ENCODE assay signal across 21 cellular contexts in genomic region chr9:111231801-111232580, GRCh38.
DNase-seq lines count a peak whose midpoint lies in the region; ATAC-seq, FAIRE-seq and TF ChIP-seq lines count a peak whose summit lies in the region.
"Had no signal": no experiment of that assay in that cellular context is flagged by ENCODE, and none has a peak within 500 bp of the region (broad histone marks: within the 10 kb centered on the region; RNA-seq: fewer than 3 reads in every experiment).

No MANE protein-coding gene starts in this region.

- no peak overlapping the region for H3K4me3 Mint-ChIP-seq in Caco-2 (ENCODE audit: unreplicated experiment)
- H3K4me3 Mint-ChIP-seq in GM23338: no peak overlapping the region
- H3K4me3 Mint-ChIP-seq in astrocyte (ENCODE audit: unreplicated experiment): no peak overlapping the region
- H3K4me3 Mint-ChIP-seq: CD4-positive, CD25-positive, alpha-beta regulatory T cell; T-helper 1 cell treated with Interleukin-12 subunit alpha and Interleukin-12 subunit beta and Interleukin-4 antibody, amounts not matched to agents 30 μg/mL and 1 μg/mL, for 36 hours had no signal

- H3K27ac Mint-ChIP-seq in Caco-2 (ENCODE audit: unreplicated experiment): no peak overlapping the region
- H3K27ac Mint-ChIP-seq in GM23338: no peak overlapping the region; the same call in 1 of the 2 replicates
- H3K27ac Mint-ChIP-seq in astrocyte (ENCODE audit: unreplicated experiment): no peak overlapping the region
- H3K27ac Mint-ChIP-seq: CD4-positive, CD25-positive, alpha-beta regulatory T cell; T-helper 1 cell treated with Interleukin-12 subunit alpha and Interleukin-12 subunit beta and Interleukin-4 antibody, amounts not matched to agents 30 μg/mL and 1 μg/mL, for 36 hours had no signal

- H3F3A ChIP-seq in GM23338 (replicated peaks; ENCODE audit: low read depth): no peaks in the 10 kb centered on the region

- H3K4me2 ChIP-seq in GM23338 (0 out of 2 replicates have a peak overlapping the region, but pooled peaks have one; percentile 3), astrocyte (ENCODE audit: low read length) (no peak overlapping the region)

- H3K36me3 ChIP-seq in Caco-2 (ENCODE audit: control insufficient read depth, insufficient read depth, low read length) (no peaks in the 10 kb centered on the region), GM23338 (ENCODE audit: insufficient read depth) (no peaks in the 10 kb centered on the region), astrocyte (ENCODE audit: insufficient read depth, low read length) (no peaks in the 10 kb centered on the region), Peyer's patch (no peaks in the 10 kb centered on the region)
- H3K36me3 ChIP-seq: MG63 had no signal

- peak; percentile 56 for ATAC-seq in GM23338
- ATAC-seq: K562 had no signal

- H2AFZ ChIP-seq in GM23338 (no peak overlapping the region), astrocyte (ENCODE audit: low read depth, low read length) (no peak overlapping the region)

- intact Hi-C loops in Caco-2 (cut with micrococcal nuclease; ENCODE audit: unreplicated experiment): no loop called here

- H3K9ac ChIP-seq in astrocyte (ENCODE audit: low read length): no peak overlapping the region

- no TSS peak for BruUV-seq in Caco-2 (replicated peaks; lab: Mats Ljungman, UMichigan)

- H3K4me3 ChIP-seq in Caco-2 (ENCODE audit: low read depth, low read length) (no peak overlapping the region), GM23338 (no peak overlapping the region), astrocyte (ENCODE audit: insufficient read depth, low read depth, low read length) (no peak overlapping the region), Peyer's patch (no peak overlapping the region)
- H3K4me3 ChIP-seq: K562, MG63 had no signal

- no peaks in the 10 kb centered on the region for H3K27me3 Mint-ChIP-seq in Caco-2 (ENCODE audit: insufficient read depth, unreplicated experiment)
- peaks cover 5% of the 10 kb centered on the region for H3K27me3 Mint-ChIP-seq in GM23338 (ENCODE audit: insufficient read depth, low read depth, poor library complexity)
- H3K27me3 Mint-ChIP-seq in astrocyte (ENCODE audit: low read depth, unreplicated experiment): peaks cover 3% of the 10 kb centered on the region

- H3K9me3 Mint-ChIP-seq in Caco-2 (ENCODE audit: unreplicated experiment) (no peaks in the 10 kb centered on the region), GM23338 (no peaks in the 10 kb centered on the region), astrocyte (ENCODE audit: unreplicated experiment) (no peaks in the 10 kb centered on the region)
- H3K9me3 Mint-ChIP-seq: CD4-positive, CD25-positive, alpha-beta regulatory T cell; T-helper 1 cell treated with Interleukin-12 subunit alpha and Interleukin-12 subunit beta and Interleukin-4 antibody, amounts not matched to agents 30 μg/mL and 1 μg/mL, for 36 hours had no signal

- H4K20me1 ChIP-seq in GM23338 (replicated peaks; ENCODE audit: insufficient read depth) (no peaks in the 10 kb centered on the region), astrocyte (ENCODE audit: insufficient read depth, low read length) (no peaks in the 10 kb centered on the region)

- CTCF ChIA-PET in Caco-2 (lab: Charles Lee): no interaction called here

- no peaks in the 10 kb centered on the region for H3K79me2 ChIP-seq in GM23338 (replicated peaks; ENCODE audit: insufficient read depth)
- no peaks in the 10 kb centered on the region for H3K79me2 ChIP-seq in astrocyte (ENCODE audit: insufficient read depth, low read length)

- H3K9me3 ChIP-seq in Caco-2: no peaks in the 10 kb centered on the region
- H3K9me3 ChIP-seq in astrocyte (ENCODE audit: insufficient read depth, low read depth, low read length): no peaks in the 10 kb centered on the region
- H3K9me3 ChIP-seq in Peyer's patch: no peaks in the 10 kb centered on the region
- H3K9me3 ChIP-seq: MG63 had no signal

- H3K27me3 ChIP-seq in Caco-2 (replicated peaks; ENCODE audit: control insufficient read depth, insufficient read depth, low read length): no peaks in the 10 kb centered on the region; the same call in 1 of the 2 replicates
- no peaks in the 10 kb centered on the region for H3K27me3 ChIP-seq in GM23338 (ENCODE audit: insufficient read depth)
- H3K27me3 ChIP-seq in astrocyte (ENCODE audit: insufficient read depth, low read length): no peaks in the 10 kb centered on the region
- H3K27me3 ChIP-seq in Peyer's patch: no peaks in the 10 kb centered on the region
- H3K27me3 ChIP-seq: MG63 had no signal

- H3K4me1 ChIP-seq in Caco-2: no peaks in the 10 kb centered on the region
- peaks cover 18% of the 10 kb centered on the region for H3K4me1 ChIP-seq in GM23338 (ENCODE audit: insufficient read depth)
- no peaks in the 10 kb centered on the region for H3K4me1 ChIP-seq in astrocyte (ENCODE audit: insufficient read depth, low read length)
- no peaks in the 10 kb centered on the region for H3K4me1 ChIP-seq in Peyer's patch

- POLR2A ChIA-PET in Caco-2 (lab: Charles Lee): no interaction called here

- H3K4me1 Mint-ChIP-seq in Caco-2 (ENCODE audit: low read depth, unreplicated experiment) (no peaks in the 10 kb centered on the region), GM23338 (peaks cover 27% of the 10 kb centered on the region), astrocyte (ENCODE audit: low read depth, unreplicated experiment) (no peaks in the 10 kb centered on the region)
- H3K4me1 Mint-ChIP-seq: CD4-positive, CD25-positive, alpha-beta regulatory T cell had no signal

- H3K27ac ChIP-seq in GM23338 (ENCODE audit: low read depth) (no peak overlapping the region), astrocyte (ENCODE audit: low read depth, low read length) (no peak overlapping the region), Peyer's patch (no peak overlapping the region)

- no peaks in the 10 kb centered on the region for H3K9me2 ChIP-seq in GM23338 (ENCODE audit: insufficient read depth)

- peak; percentile 5 for FAIRE-seq in astrocyte (lab: Jason Lieb, UNC)
- FAIRE-seq: GM18507, K562 had no signal

- TF ChIP-seq CTCF in Caco-2 (IDR thresholded peaks at IDR 0.05; ENCODE audit: insufficient read depth in 1 of 2, low read depth in 1 of 2, low read length in 1 of 2, severe bottlenecking in 1 of 2, unreplicated experiment in 1 of 2) (no peak), GM23338 (conservative IDR thresholded peaks at IDR 0.05; ENCODE audit: low read depth in 2 of 2) (no peak), astrocyte (IDR thresholded peaks at IDR 0.05; ENCODE audit: insufficient read depth, low read depth, low read length) (no peak), Peyer's patch (IDR thresholded peaks at IDR 0.05) (no peak)

- H3K36me3 Mint-ChIP-seq in Caco-2 (ENCODE audit: insufficient read depth, unreplicated experiment): no peaks in the 10 kb centered on the region
- no peaks in the 10 kb centered on the region for H3K36me3 Mint-ChIP-seq in GM23338 (ENCODE audit: low read depth)
- H3K36me3 Mint-ChIP-seq in astrocyte (ENCODE audit: low read depth, unreplicated experiment): no peaks in the 10 kb centered on the region
- H3K36me3 Mint-ChIP-seq: CD4-positive, CD25-positive, alpha-beta regulatory T cell had no signal

- TF ChIP-seq POLR2A in Peyer's patch (IDR thresholded peaks at IDR 0.05): no peak

- peak; percentile 3 to 43 for DNase-seq in Caco-2
- DNase-seq in GM23338 (ENCODE audit: low spot score): no peak
- DNase-seq in astrocyte (ENCODE audit: low read depth): no peak
- DNase-seq in medulla oblongata (ENCODE audit: extremely low spot score): peak; percentile 4
- no peak for DNase-seq in Peyer's patch
- DNase-seq in NCI-H187 (lab: John Stamatoyannopoulos, UW): no peak
- DNase-seq in glomerular visceral epithelial cell (ENCODE audit: extremely low spot score): no peak
- DNase-seq: CD4-positive, CD25-positive, alpha-beta regulatory T cell; DND-41; GOT3; MG63; NCI-H1417 treated with DMSO at 0.1 percent for 48 hours; NCI-H1930; NCI-H226; NCI-H510A treated with DMSO at 0.1 percent for 48 hours; NCI-H748 treated with DMSO at 0.1 percent for 48 hours; OCI-M1; SHP77 had no signal

Comparison
In these comparisons a context has a peak if more than half of its experiments do, and no peak if none do; other contexts are left out.
1. DNase-seq: peak in Caco-2 (2 of 2) and medulla oblongata (single experiment); none in GM23338 (single experiment), astrocyte (single experiment), Peyer's patch (0 of 3), NCI-H187 (0 of 2) and glomerular visceral epithelial cell (single experiment).